In the genomic region with DNA sequence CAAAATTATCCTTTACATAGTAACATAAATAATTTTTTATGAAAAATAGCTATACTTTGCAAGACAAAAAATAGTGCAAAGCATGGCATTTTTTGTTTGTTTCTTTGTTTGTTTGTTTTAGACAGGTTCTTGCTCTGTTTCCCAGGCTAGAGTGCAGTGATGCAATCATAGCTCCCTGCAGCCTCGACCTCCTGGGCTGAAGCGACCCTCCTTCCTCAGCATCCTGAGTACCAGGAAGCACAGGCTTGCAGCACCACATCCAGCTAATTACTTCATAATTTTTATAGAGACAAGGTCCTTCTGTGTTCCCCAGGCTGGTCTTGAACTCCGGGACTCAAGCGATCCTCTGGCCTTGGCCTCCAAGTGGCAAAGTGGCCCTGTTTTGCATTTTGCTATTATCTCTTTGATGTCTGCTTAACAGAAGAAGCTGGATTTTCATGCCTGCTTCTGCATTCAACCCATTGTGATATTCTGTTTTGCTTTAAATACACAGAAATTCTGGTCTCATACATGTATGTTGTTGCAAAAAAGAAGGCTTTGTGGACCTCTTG, we compare ENCODE assay signal across 16 cellular contexts. TPM values are rescaled to one million over a fixed set of nuclear protein-coding genes. Genes with fewer than 3 reads are reported as not detected.
A peak's percentile ranks its signal among the peaks of the same experiment; 100 is the strongest.
DNase-seq lines count a peak whose midpoint lies in the region; ATAC-seq, FAIRE-seq and TF ChIP-seq lines count a peak whose summit lies in the region.
"Had no signal": no experiment of that assay in that cellular context is flagged by ENCODE, and none has a peak within 500 bp of the region (broad histone marks: within the 10 kb centered on the region; RNA-seq: fewer than 3 reads in every experiment).

No MANE protein-coding gene starts in this region.

- H3K79me2 ChIP-seq in GM12878 (ENCODE audit: control insufficient read depth, insufficient read depth, low read length): peaks cover 21% of the 10 kb centered on the region

- H2AK5ac ChIP-seq in IMR-90 (ENCODE audit: low read depth, low read length): no peak overlapping the region

- BruUV-seq in IMR-90 (replicated peaks; lab: Mats Ljungman, UMichigan) (no TSS peak), GM12878 (replicated peaks; lab: Mats Ljungman, UMichigan) (no TSS peak)

- ATAC-seq in IMR-90 (ENCODE audit: low read depth): no peak
- ATAC-seq in GM12878: no peak
- no peak for ATAC-seq in activated T-cell treated with anti-CD3 and anti-CD28 coated beads, Interleukin-2, amount 50 U/mL, for 4 hours
- ATAC-seq: CD8-positive, alpha-beta T cell had no signal

- no peak for TF ChIP-seq RAD21 in IMR-90 (IDR thresholded peaks at IDR 0.05; ENCODE audit: low read length)
- TF ChIP-seq RAD21 in GM12878 (IDR thresholded peaks at IDR 0.05; ENCODE audit: insufficient read depth, low read depth, low read length): no peak

- WGBS in IMR-90 (ENCODE audit: extremely low coverage in 2 of 2, insufficient read length in 1 of 2), 2 experiments: 95% methylated on average over 2 of the region's 4 CpGs; no CpG with 5 or more reads in 1 of the 2 experiments
- 55% methylated on average over 4 of the region's 4 CpGs for WGBS in GM12878 (ENCODE audit: insufficient coverage, insufficient replicate concordance, low lambda C conversion rate, missing lambda C conversion rate)

- no peaks in the 10 kb centered on the region for H3K36me3 ChIP-seq in IMR-90 (ENCODE audit: control insufficient read depth, insufficient read depth, low read length)
- H3K36me3 ChIP-seq in GM12878 (ENCODE audit: control insufficient read depth in 2 of 2, insufficient read depth in 2 of 2, low read length in 1 of 2): 0 out of 4 replicates have a peak, but pooled peaks cover 0 to 2% of the 10 kb centered on the region in 2 experiments

- H3K9me1 ChIP-seq in IMR-90 (ENCODE audit: insufficient read depth, low read length): no peaks in the 10 kb centered on the region

- no peak overlapping the region for H2BK15ac ChIP-seq in IMR-90 (ENCODE audit: low read depth, low read length)

- POLR2A ChIA-PET in IMR-90 (lab: Charles Lee; ENCODE audit: unreplicated experiment) (no interaction called here), GM12878 (lab: Charles Lee) (interaction anchor here (0.9 to 1.4 kb wide), 2 partner anchors 67 to 97 kb away, joined by 3 read pairs; no protein-coding TSS in a partner anchor)

- no peaks in the 10 kb centered on the region for H3K36me3 Mint-ChIP-seq in activated T-cell treated with anti-CD3 and anti-CD28 coated beads, Interleukin-2, amount 50 U/mL, for 4 hours (ENCODE audit: insufficient read depth)
- H3K36me3 Mint-ChIP-seq in activated T-cell treated with anti-CD3 and anti-CD28 coated beads, Interleukin-2, amount 50 U/mL, for 24 hours (ENCODE audit: low read depth): no peaks in the 10 kb centered on the region
- H3K36me3 Mint-ChIP-seq: CD14-positive monocyte; CD8-positive, alpha-beta T cell had no signal

- SMC1A ChIA-PET in GM12878 (lab: Charles Lee; ENCODE audit: uncharacterized antibody, unreplicated experiment): interaction anchor here (0.7 to 2.2 kb wide), 11 partner anchors 12 to 215 kb away, joined by 3 to 8 read pairs (median 3); no protein-coding TSS in a partner anchor

- dilution Hi-C loops in IMR-90 (cut with HindIII; ENCODE audit: low sequenced_read_pairs, unreplicated experiment): no loop called here

- H4K5ac ChIP-seq in IMR-90 (ENCODE audit: low read depth, low read length): no peak overlapping the region

- H3K4me1 ChIP-seq in IMR-90 (ENCODE audit: control insufficient read depth, insufficient read depth, low read length): 0 out of 2 replicates have a peak, but pooled peaks cover 2% of the 10 kb centered on the region
- peaks cover 13% of the 10 kb centered on the region for H3K4me1 ChIP-seq in GM12878 (ENCODE audit: control insufficient read depth, insufficient read depth, low read length)

- no peak for TF ChIP-seq CTCF in IMR-90 (conservative IDR thresholded peaks at IDR 0.05; ENCODE audit: low read depth, low read length)
- TF ChIP-seq CTCF in NB4 (IDR thresholded peaks at IDR 0.05; ENCODE audit: low read depth, low read length): no peak
- no peak for TF ChIP-seq CTCF in GM12878 (IDR thresholded peaks at IDR 0.05 in 2 of 3, conservative IDR thresholded peaks at IDR 0.05 in 1 of 3; ENCODE audit: control insufficient read depth in 2 of 3, extremely low read depth in 1 of 3, insufficient read depth in 1 of 3, low read depth in 3 of 3, low read length in 3 of 3)

- H3K27ac ChIP-seq in IMR-90 (ENCODE audit: insufficient read depth, low read length) (no peak overlapping the region), GM12878 (ENCODE audit: control insufficient read depth, insufficient read depth) (no peak overlapping the region)

- intact Hi-C loops in IMR-90 (cut with micrococcal nuclease): no loop called here
- intact Hi-C loops in GM12878 (cut with micrococcal nuclease; ENCODE audit: unreplicated experiment): no loop called here

- no peak overlapping the region for H3K4ac ChIP-seq in IMR-90 (ENCODE audit: low read depth, low read length)

- H3K56ac ChIP-seq in IMR-90 (ENCODE audit: extremely low read depth, insufficient read depth, low read length): no peak overlapping the region

- RAD21 ChIA-PET in GM12878 (lab: Charles Lee; ENCODE audit: unreplicated experiment): interaction anchor here (0.7 to 1.6 kb wide), 9 partner anchors 11 to 97 kb away, joined by 3 to 6 read pairs (median 4); a partner anchor contains a TSS

- CTCF ChIA-PET in IMR-90 (lab: Yijun Ruan, JAX): interaction anchor here (0.5 to 0.6 kb wide), 2 partner anchors 34 to 42 kb away, joined by 3 to 6 read pairs; no protein-coding TSS in a partner anchor
- CTCF ChIA-PET in GM12878 (lab: Yijun Ruan, JAX): interaction anchor here (1.0 to 1.9 kb wide), 5 partner anchors 8 to 215 kb away, joined by 3 to 7 read pairs (median 5); no protein-coding TSS in a partner anchor

- no peak overlapping the region for H3K4me2 ChIP-seq in IMR-90 (ENCODE audit: low read depth, low read length)
- H3K4me2 ChIP-seq in GM12878 (ENCODE audit: control insufficient read depth, insufficient read depth): no peak overlapping the region

- no peak overlapping the region for H3K14ac ChIP-seq in IMR-90 (replicated peaks; ENCODE audit: low read depth, low read length)

- no peak overlapping the region for H2BK120ac ChIP-seq in IMR-90 (ENCODE audit: low read depth, low read length)

- H3K9ac ChIP-seq in IMR-90 (ENCODE audit: low read depth, low read length) (no peak overlapping the region), GM12878 (ENCODE audit: control insufficient read depth, insufficient read depth, low read length) (no peak overlapping the region)

- H2BK5ac ChIP-seq in IMR-90 (ENCODE audit: low read depth, low read length, poor library complexity, severe bottlenecking): no peak overlapping the region

- no peak overlapping the region for H3K27ac Mint-ChIP-seq in activated T-cell treated with anti-CD3 and anti-CD28 coated beads, Interleukin-2, amount 50 U/mL, for 24 hours
- H3K27ac Mint-ChIP-seq: CD14-positive monocyte; CD8-positive, alpha-beta T cell; HFFc6 had no signal

- H4K8ac ChIP-seq in IMR-90 (ENCODE audit: low read depth in 2 of 2, low read length in 2 of 2): no peak overlapping the region

- FAIRE-seq in GM12878 (lab: Jason Lieb, UNC): no peak
- FAIRE-seq: D721Med had no signal

- H3K4me1 Mint-ChIP-seq in activated T-cell treated with anti-CD3 and anti-CD28 coated beads, Interleukin-2, amount 50 U/mL, for 4 hours (ENCODE audit: low read depth): peaks cover 4% of the 10 kb centered on the region
- peaks cover 5% of the 10 kb centered on the region for H3K4me1 Mint-ChIP-seq in activated T-cell treated with anti-CD3 and anti-CD28 coated beads, Interleukin-2, amount 50 U/mL, for 24 hours (ENCODE audit: low read depth)

- no peak overlapping the region for H2BK20ac ChIP-seq in IMR-90 (ENCODE audit: low read depth, low read length)

- in situ Hi-C loops in IMR-90 (cut with MboI; ENCODE audit: low sequenced_read_pairs) (no loop called here), GM12878 (cut with MboI) (no loop called here)

- H3K27me3 Mint-ChIP-seq in activated T-cell treated with anti-CD3 and anti-CD28 coated beads, Interleukin-2, amount 50 U/mL, for 4 hours (ENCODE audit: low read depth): no peaks in the 10 kb centered on the region
- no peaks in the 10 kb centered on the region for H3K27me3 Mint-ChIP-seq in activated T-cell treated with anti-CD3 and anti-CD28 coated beads, Interleukin-2, amount 50 U/mL, for 24 hours
- H3K27me3 Mint-ChIP-seq: IgD-negative memory B cell had no signal

- H3K9me3 Mint-ChIP-seq in activated T-cell treated with anti-CD3 and anti-CD28 coated beads, Interleukin-2, amount 50 U/mL, for 4 hours: no peaks in the 10 kb centered on the region
- no peaks in the 10 kb centered on the region for H3K9me3 Mint-ChIP-seq in activated T-cell treated with anti-CD3 and anti-CD28 coated beads, Interleukin-2, amount 50 U/mL, for 24 hours
- H3K9me3 Mint-ChIP-seq: CD8-positive, alpha-beta T cell; IgD-negative memory B cell had no signal

- H3K4me3 Mint-ChIP-seq in activated T-cell treated with anti-CD3 and anti-CD28 coated beads, Interleukin-2, amount 50 U/mL, for 4 hours: no peak overlapping the region
- H3K4me3 Mint-ChIP-seq in activated T-cell treated with anti-CD3 and anti-CD28 coated beads, Interleukin-2, amount 50 U/mL, for 24 hours: no peak overlapping the region
- H3K4me3 Mint-ChIP-seq: CD14-positive monocyte; CD8-positive, alpha-beta T cell; HFFc6; IgD-negative memory B cell had no signal

- H4K91ac ChIP-seq in IMR-90 (ENCODE audit: insufficient read depth, low read depth, low read length): no peak overlapping the region

- no peaks in the 10 kb centered on the region for H3K27me3 ChIP-seq in IMR-90 (ENCODE audit: control insufficient read depth, insufficient read depth, low read length)
- no peaks in the 10 kb centered on the region for H3K27me3 ChIP-seq in GM12878 (replicated peaks in 1 of 2; ENCODE audit: control insufficient read depth in 2 of 2, insufficient read depth in 2 of 2, low read length in 1 of 2)

- H4K20me1 ChIP-seq in IMR-90 (ENCODE audit: insufficient read depth, low read length) (no peaks in the 10 kb centered on the region), GM12878 (ENCODE audit: control insufficient read depth, insufficient read depth) (no peaks in the 10 kb centered on the region)

- DNase-seq in IMR-90 (no peak), NB4 (ENCODE audit: low read depth) (peak; percentile 25), GM12878 (ENCODE audit: low read depth, low spot score) (no peak), NCI-H128 (lab: John Stamatoyannopoulos, UW; ENCODE audit: unreplicated experiment) (no peak)
- DNase-seq in activated T-cell treated with anti-CD3 and anti-CD28 coated beads, Interleukin-2, amount 50 U/mL, for 4 hours: no peak
- DNase-seq in activated T-cell treated with anti-CD3 and anti-CD28 coated beads, Interleukin-2, amount 50 U/mL, for 24 hours: no peak
- DNase-seq: CD8-positive, alpha-beta T cell; COR-L47; DMS153; DMS79 treated with DMSO at 0.1 percent for 48 hours; GF-D8; HCEC 1CT; HFFc6 had no signal

- H2AFZ ChIP-seq in IMR-90 (replicated peaks; ENCODE audit: low read length, poor library complexity) (no peak overlapping the region), GM12878 (ENCODE audit: control insufficient read depth, low read depth, low read length) (no peak overlapping the region)

- no peak overlapping the region for H2AK9ac ChIP-seq in IMR-90 (replicated peaks; ENCODE audit: low read depth, low read length, poor library complexity)

- H3K4me3 ChIP-seq in IMR-90 (ENCODE audit: insufficient read depth, low read depth, low read length) (no peak overlapping the region), NB4 (ENCODE audit: low read depth, low read length) (no peak overlapping the region), GM12878 (no peak overlapping the region)

- no peak overlapping the region for H3K18ac ChIP-seq in IMR-90 (ENCODE audit: low read depth, low read length)

- peaks cover under 1% of the 10 kb centered on the region; the same call in 1 of the 2 replicates for H3K9me3 ChIP-seq in IMR-90 (ENCODE audit: control insufficient read depth, insufficient read depth, low read length)
- no peaks in the 10 kb centered on the region; the same call in 2 of the 3 replicates for H3K9me3 ChIP-seq in GM12878 (replicated peaks; ENCODE audit: control insufficient read depth, insufficient read depth, low read length)

- no peaks in the 10 kb centered on the region for H3K79me1 ChIP-seq in IMR-90 (ENCODE audit: low read depth in 1 of 2, low read length in 2 of 2)

- TF ChIP-seq POLR2A in IMR-90 (IDR thresholded peaks at IDR 0.05; ENCODE audit: low read depth, low read length) (no peak), NB4 (IDR thresholded peaks at IDR 0.05; ENCODE audit: extremely low read depth, insufficient read length) (no peak), GM12878 (IDR thresholded peaks at IDR 0.05; ENCODE audit: low read depth, low read length) (no peak)

- no peak overlapping the region for H3K23ac ChIP-seq in IMR-90 (ENCODE audit: low read depth, low read length)

- no peak for TF ChIP-seq EP300 in GM12878 (IDR thresholded peaks at IDR 0.05; ENCODE audit: borderline replicate concordance in 1 of 2, control insufficient read depth in 1 of 2, low read depth in 2 of 2, low read length in 2 of 2)

RNA-seq across cellular contexts. Expression of a gene that starts 49.4 kb away (rescaled TPM):
- total RNA-seq in IMR-90 (2012; rRNA removed) (23.6 and 24.0 TPM in 2 replicates), GM12878 (2014; rRNA removed) (17.8 and 18.5 TPM in 2 replicates), GM12878 (2014; rRNA removed; fragmentation: Illumina TruSeq; extraction: Trizol) (24.1 and 24.2 TPM in 2 replicates), GM12878 (2021) (42.1 and 54.8 TPM in 2 replicates)
- polyA plus RNA-seq in IMR-90 (2012; rRNA removed) (28.2 and 28.3 TPM in 2 replicates), GM12878 (2011; rRNA removed) (26.6 and 34.3 TPM in 2 replicates), GM12878 (2014; fragmentation: Illumina TruSeq; extraction: Trizol) (27.1 and 27.9 TPM in 2 replicates), GM12878 (2014; fragmentation: Nextera tagmentation; extraction: Ambion mirVana) (10 to 100 TPM; 12.9 to 18.4 TPM), GM12878 (2014; rRNA removed) (21.7 and 22.7 TPM in 2 replicates), GM12878 (2016; fragmentation: Nextera tagmentation; extraction: Ambion mirVana) (10 to 100 TPM; 22.1 to 25.0 TPM)
- 12.6 and 14.1 TPM in 2 replicates for polyA plus RNA-seq in IMR-90 (2012; cell fraction: cytosol; rRNA removed)
- polyA plus RNA-seq in IMR-90 (2012; cell fraction: nucleus; rRNA removed; ENCODE audit: low replicate concordance): 43.6 and 72.5 TPM in 2 replicates
- total RNA-seq in GM12878 (2013; cell fraction: nucleolus; rRNA removed): 207 and 208 TPM in 2 replicates
- 9.9 TPM for polyA plus RNA-seq in GM12878 (2011; ENCODE audit: low read depth)
- polyA plus RNA-seq in GM12878 (2011; cell fraction: cytosol; rRNA removed): 21.0 and 23.6 TPM in 2 replicates
- polyA plus RNA-seq in GM12878 (2011; cell fraction: nucleus; rRNA removed): 69.7 and 78.1 TPM in 2 replicates
- polyA plus RNA-seq in GM12878 (2012): 16.4 and 22.5 TPM in 2 replicates
- 49.9 and 55.7 TPM in 2 replicates for polyA minus RNA-seq in GM12878 (2011; rRNA and poly(A)+ RNA removed)
- 18.0 and 20.2 TPM in 2 replicates for polyA minus RNA-seq in GM12878 (2011; cell fraction: cytosol; rRNA and poly(A)+ RNA removed)
- polyA minus RNA-seq in GM12878 (2011; cell fraction: nucleus; rRNA and poly(A)+ RNA removed): 45.5 and 61.3 TPM in 2 replicates
- 10 to 100 TPM; 15.6 to 18.7 (median 17.5) TPM for total RNA-seq in activated T-cell treated with anti-CD3 and anti-CD28 coated beads, Interleukin-2, amount 50 U/mL, for 4 hours
